ENCODE assay signal across 28 cellular contexts in the genomic region with DNA sequence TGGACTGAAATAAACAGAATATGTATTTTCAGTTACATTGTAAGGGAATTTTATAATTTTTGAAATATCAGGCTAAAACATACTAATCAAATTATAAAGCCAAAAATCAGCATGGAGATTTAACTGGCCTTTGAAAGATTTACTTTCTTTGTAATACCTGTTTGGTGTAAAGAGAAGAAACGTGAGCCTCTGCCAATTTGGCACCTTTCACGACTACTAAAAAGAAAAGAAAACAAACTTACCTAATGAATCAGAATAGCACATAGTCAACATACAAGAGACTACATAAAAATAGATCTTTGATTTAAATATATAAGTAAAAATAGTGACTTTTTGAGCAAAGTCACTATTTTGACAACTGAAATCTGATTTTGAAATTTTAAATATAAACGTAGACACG.
"Had no signal": no experiment of that assay in that cellular context is flagged by ENCODE, and none has a peak within 500 bp of the region (broad histone marks: within the 10 kb centered on the region; RNA-seq: fewer than 3 reads in every experiment).

No MANE protein-coding gene starts in this region.

- H3K9me3 ChIP-seq: esophagus squamous epithelium, gastrocnemius medialis, heart right ventricle, left lung, lower lobe of right lung, mucosa of descending colon had no signal

- H3K4me1 ChIP-seq: esophagus squamous epithelium, gastrocnemius medialis, left lung, lower lobe of right lung had no signal

- H3K27me3 ChIP-seq: dorsolateral prefrontal cortex, esophagus squamous epithelium, gastrocnemius medialis, heart right ventricle, left lung had no signal

- H3K27me3 Mint-ChIP-seq: naive B cell had no signal

- DNase-seq: dermis blood vessel endothelial cell; dorsolateral prefrontal cortex; effector CD4-positive, alpha-beta T cell; effector memory CD4-positive, alpha-beta T cell; erythroblast; esophagus squamous epithelium; foreskin fibroblast; foreskin melanocyte; gastrocnemius medialis; glutamatergic neuron; head of caudate nucleus; heart right ventricle; hippocampal formation; immature natural killer cell; islet precursor cell; kidney; kidney glomerular epithelial cell; left colon; left lung; left ventricle myocardium superior; lower lobe of right lung; mesenchymal stem cell; mucosa of descending colon; naive B cell had no signal

- H3K27ac ChIP-seq: coronary artery, dorsolateral prefrontal cortex, epithelial cell of prostate, esophagus squamous epithelium, gastrocnemius medialis, heart right ventricle, left lung, lower lobe of right lung had no signal

- H3K4me3 ChIP-seq: coronary artery, dorsolateral prefrontal cortex, esophagus squamous epithelium, gastrocnemius medialis, heart right ventricle, left lung, lower lobe of right lung, mucosa of descending colon had no signal

- H3K9me3 Mint-ChIP-seq: immature natural killer cell, mesothelial cell of epicardium, naive B cell had no signal

- H3K4me1 Mint-ChIP-seq: immature natural killer cell, mesothelial cell of epicardium, naive B cell had no signal

- H3K4me3 Mint-ChIP-seq: immature natural killer cell, mesothelial cell of epicardium, naive B cell had no signal

- H3K27ac Mint-ChIP-seq: immature natural killer cell, mesothelial cell of epicardium had no signal

- ATAC-seq: esophagus mucosa, gastrocnemius medialis, heart right ventricle, left colon, left lung, left ventricle myocardium superior, lower lobe of right lung, mucosa of descending colon had no signal
